ENCODE assay signal across 11 cellular contexts in the genomic region with DNA sequence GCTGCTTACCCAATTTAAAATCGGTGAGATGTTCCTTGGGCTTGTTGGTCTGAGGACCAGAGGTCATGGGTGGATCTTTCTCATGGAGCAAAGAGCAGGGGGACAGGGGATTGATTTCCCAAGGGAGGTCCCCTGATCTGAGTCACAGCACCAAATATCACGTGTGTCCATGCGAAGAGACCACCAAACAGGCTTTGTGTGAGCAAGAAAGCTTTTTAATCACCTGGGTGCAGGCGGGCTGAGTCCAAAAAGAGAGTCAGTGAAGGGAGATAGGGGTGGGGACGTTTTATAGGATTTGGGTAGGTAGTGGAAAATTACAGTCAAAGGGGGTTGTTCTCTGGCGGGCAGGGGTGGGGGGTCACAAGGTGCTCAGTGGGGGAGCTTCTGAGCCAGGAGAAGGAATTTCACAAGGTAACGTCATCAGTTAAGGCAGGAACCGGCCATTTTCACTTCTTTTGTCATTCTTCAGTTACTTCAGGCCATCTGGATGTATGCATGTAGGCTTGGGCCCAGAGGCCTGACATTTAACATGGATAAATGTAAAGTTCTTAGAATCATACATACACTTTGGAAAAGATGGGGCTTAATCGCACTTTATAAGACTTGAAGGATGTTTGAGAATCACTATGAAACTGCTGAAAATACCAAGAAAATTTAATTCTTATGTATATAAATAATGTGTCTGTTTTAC. TPM values are rescaled to one million over a fixed set of nuclear protein-coding genes. Genes with fewer than 3 reads are reported as not detected.
DNase-seq lines count a peak whose midpoint lies in the region; FAIRE-seq and TF ChIP-seq lines count a peak whose summit lies in the region.
"Not testable (repeated sequence)": the region's sequence is repeated elsewhere in the genome, so short reads cannot be mapped to it uniquely, and the experiment has no call there.
"Had no signal": no experiment of that assay in that cellular context is flagged by ENCODE, and none has a peak within 500 bp of the region (broad histone marks: within the 10 kb centered on the region; RNA-seq: fewer than 3 reads in every experiment).

No MANE protein-coding gene starts in this region.

- peak overlapping the region; percentile 90; the same call in 1 of the 2 replicates for H2AK5ac ChIP-seq in H1 (ENCODE audit: low read depth, low read length)

- POLR2A ChIA-PET in H1 (lab: Charles Lee; ENCODE audit: partially characterized antibody) = interaction anchor here (0.8 to 5.8 kb wide), 13 partner anchors 9 to 658 kb away, joined by 3 to 37 read pairs (median 4); a partner anchor contains a TSS

- H4K5ac ChIP-seq in H1 (ENCODE audit: insufficient read length, low read depth, low read length) = peak overlapping the region; percentile 97

- CTCF ChIA-PET in H1 (lab: Charles Lee; ENCODE audit: partially characterized antibody) = not testable (repeated sequence)

- H3K4ac ChIP-seq in H1 (replicated peaks; ENCODE audit: insufficient read length, low read depth, low read length) = not testable (repeated sequence)

- not testable (repeated sequence) for TF ChIP-seq CTCF in H1 (IDR thresholded peaks at IDR 0.05; ENCODE audit: control extremely low read depth in 1 of 3, insufficient read depth in 1 of 3, low read depth in 1 of 3, low read length in 3 of 3)

- TF ChIP-seq RAD21 in H1 (IDR thresholded peaks at IDR 0.05 in 1 of 2, conservative IDR thresholded peaks at IDR 0.05 in 1 of 2; ENCODE audit: low read depth in 2 of 2, low read length in 2 of 2) = not testable (repeated sequence)

- not testable (repeated sequence) for H4K20me1 ChIP-seq in H1 (replicated peaks in 1 of 2; ENCODE audit: control insufficient read depth in 1 of 2, insufficient read depth in 2 of 2, low read length in 2 of 2)

- not testable (repeated sequence) for TF ChIP-seq EP300 in H1 (IDR thresholded peaks at IDR 0.05; ENCODE audit: borderline replicate concordance in 1 of 2, low read depth in 2 of 2, low read length in 2 of 2)

- not testable (repeated sequence) for H4K91ac ChIP-seq in H1 (replicated peaks; ENCODE audit: insufficient read length, low read length)

- not testable (repeated sequence) for H3K9me3 ChIP-seq in HUES6 (ENCODE audit: control insufficient read depth, insufficient read depth, low read depth, low read length); H1 (ENCODE audit: insufficient read depth in 2 of 2, low read depth in 1 of 2, low read length in 1 of 2); iPS-18c (ENCODE audit: control insufficient read depth, insufficient read depth, low read length)

- not testable (repeated sequence) for H3K27me3 ChIP-seq in H7 (ENCODE audit: control insufficient read depth, insufficient read depth, low read length); HUES6 (ENCODE audit: control insufficient read depth, insufficient read depth, low read length); H1 (replicated peaks in 1 of 4; ENCODE audit: control insufficient read depth in 3 of 4, extremely low read depth in 1 of 4, insufficient read depth in 3 of 4, low read length in 3 of 4)

- H3K79me1 ChIP-seq in H1 (ENCODE audit: low read depth, low read length) = not testable (repeated sequence)

- H2BK5ac ChIP-seq in H1 (ENCODE audit: low read depth, low read length) = peak overlapping the region; percentile 96

- H3K27ac ChIP-seq in HUES6 (ENCODE audit: low read depth, low read length) = peak overlapping the region; percentile 92
- peak overlapping the region; percentile 93 for H3K27ac ChIP-seq in H1 (ENCODE audit: low read depth, low read length)

- H4K8ac ChIP-seq in H1 (ENCODE audit: extremely low read depth, insufficient read depth, low read length) = not testable (repeated sequence)

- H3K23me2 ChIP-seq in H1 (ENCODE audit: low read depth, low read length) = not testable (repeated sequence)

- not testable (repeated sequence) for H2BK15ac ChIP-seq in H1 (ENCODE audit: low read length)

- WGBS in H1 (ENCODE audit: extremely low coverage in 1 of 2, insufficient coverage in 1 of 2, insufficient read length in 1 of 2, insufficient replicate concordance in 2 of 2, low coverage in 1 of 2, low lambda C conversion rate in 2 of 2, missing lambda C conversion rate in 1 of 2), 2 experiments = 19% methylated on average over 7 of the region's 9 CpGs; no CpG with 5 or more reads in 1 of the 2 experiments

- H3K9ac ChIP-seq in HUES6 (ENCODE audit: low read length) (peak overlapping the region; percentile 96), H1 (replicated peaks in 1 of 4; ENCODE audit: extremely low read depth in 1 of 4, low read depth in 3 of 4, low read length in 3 of 4) (peak overlapping the region; percentile 71 to 92 (median 82))

- H3K4me2 ChIP-seq in H1 (ENCODE audit: insufficient read depth in 1 of 2, low read depth in 2 of 2, low read length in 2 of 2) = peak overlapping the region; percentile 65 to 95

- DNase-seq in H7; H1 (ENCODE audit: low read depth in 1 of 2, low spot score in 2 of 2): not testable (repeated sequence)

- peak overlapping the region; percentile 83; the same call in 1 of the 2 replicates for H3K18ac ChIP-seq in H1 (ENCODE audit: extremely low read depth, low read length)

- peak overlapping the region; percentile 66; the same call in 1 of the 2 replicates for H2BK20ac ChIP-seq in H1 (ENCODE audit: low read length)

- TF ChIP-seq POLR2A in H1 (IDR thresholded peaks at IDR 0.05; ENCODE audit: control extremely low read depth in 1 of 2, low read depth in 2 of 2, low read length in 2 of 2) = peak; percentile 81 to 99

- peak; percentile 66 for FAIRE-seq in H1 (lab: Jason Lieb, UNC)

- H3K23ac ChIP-seq in H1 (ENCODE audit: insufficient read length) = not testable (repeated sequence)

- not testable (repeated sequence) for H3K56ac ChIP-seq in H1 (replicated peaks; ENCODE audit: insufficient read length, low read depth, low read length)

- H3K14ac ChIP-seq in H1 (ENCODE audit: insufficient read length) = not testable (repeated sequence)

- H2AFZ ChIP-seq in H1 (ENCODE audit: low read length) = not testable (repeated sequence)

- peak overlapping the region; percentile 82 for H2BK12ac ChIP-seq in H1 (ENCODE audit: low read depth, low read length)

- peaks cover 4 to 43% of the 10 kb centered on the region in 2 experiments; a peak in 3 of 4 replicates for H3K79me2 ChIP-seq in H1 (ENCODE audit: control insufficient read depth in 1 of 2, insufficient read depth in 2 of 2, low read length in 2 of 2)

- H3K36me3 ChIP-seq in H7 (replicated peaks; ENCODE audit: control insufficient read depth, insufficient read depth, low read length) = not testable (repeated sequence)
- H3K36me3 ChIP-seq in HUES6 (ENCODE audit: control insufficient read depth, insufficient read depth, low read length) = peaks cover 38% of the 10 kb centered on the region
- H3K36me3 ChIP-seq in H1 (ENCODE audit: control insufficient read depth in 2 of 4, insufficient read depth in 4 of 4, low read length in 3 of 4) = peaks cover 2 to 33% (median 18%) of the 10 kb centered on the region in 4 experiments; a peak in 5 of 8 replicates

- peaks cover 47% of the 10 kb centered on the region for H3K4me1 ChIP-seq in HUES6 (ENCODE audit: control insufficient read depth, insufficient read depth, low read length)
- H3K4me1 ChIP-seq in H1 (replicated peaks in 1 of 4; ENCODE audit: control insufficient read depth in 3 of 4, insufficient read depth in 4 of 4, low read length in 3 of 4) = peaks cover 7 to 26% (median 22%) of the 10 kb centered on the region in 4 experiments; a peak in 6 of 7 replicates

- H3K4me3 ChIP-seq in H7 (ENCODE audit: insufficient read depth, low read depth, low read length) = peak overlapping the region; percentile 55
- peak overlapping the region; percentile 76 for H3K4me3 ChIP-seq in HUES6 (ENCODE audit: low read depth, low read length)
- H3K4me3 ChIP-seq in H1 (ENCODE audit: extremely low read depth in 1 of 4, insufficient read depth in 2 of 4, low read depth in 3 of 4, low read length in 4 of 4) = peak overlapping the region; percentile 68 to 95 (median 80)
- peak overlapping the region; percentile 24 for H3K4me3 ChIP-seq in iPS-11a (ENCODE audit: low read depth, low read length)
- peak overlapping the region; percentile 38 for H3K4me3 ChIP-seq in iPS-18c (ENCODE audit: insufficient read depth, low read depth, low read length)

- H2BK120ac ChIP-seq in H1 (replicated peaks; ENCODE audit: low read depth, low read length) = not testable (repeated sequence)

RNA-seq across cellular contexts. Expression of a gene that starts 18.8 kb away (rescaled TPM):
- 0.28 and 0.30 TPM in 2 replicates for total RNA-seq in H7 (2014; rRNA removed; shearing (Covaris generic))
- total RNA-seq in H1 (2021; fragmentation: NEBNext Ultra II Directional; extraction: Animal tissue kit (Norgen Biotek cat#: 25700)) = 0.54 and 0.99 TPM in 2 replicates
- 0.27 and 0.55 TPM in 2 replicates for polyA plus RNA-seq in H1 (2011; rRNA removed)
- 0.58 TPM for polyA plus RNA-seq in H1 (2011; cell fraction: cytosol; rRNA removed)
- 1.1 TPM for polyA plus RNA-seq in H1 (2011; cell fraction: nucleus; rRNA removed)
- 0.25 to 0.98 TPM (median 0.59 TPM) in 4 replicates for polyA plus RNA-seq in H1 (2012, experiment 1 of 2)
- not detected for polyA plus RNA-seq in H1 (2012, experiment 2 of 2)
- 0.95 TPM for polyA plus RNA-seq in H1 (2013, experiment 1 of 2)
- 0.94 TPM for polyA plus RNA-seq in H1 (2013, experiment 2 of 2)
- 0.63 and 0.91 TPM in 2 replicates for polyA minus RNA-seq in H1 (2011; rRNA and poly(A)+ RNA removed)
- polyA minus RNA-seq in H1 (2011; cell fraction: cytosol; rRNA and poly(A)+ RNA removed) = not detected
- polyA minus RNA-seq in H1 (2011; cell fraction: nucleus; rRNA and poly(A)+ RNA removed) = 0.80 TPM
- total RNA-seq: A172; CD4-positive, alpha-beta memory T cell; Daoy; H4 had no signal
- polyA plus RNA-seq: BJ; CD4-positive, alpha-beta memory T cell had no signal

RNA-seq across cellular contexts. Expression of a gene that starts 19.9 kb away (rescaled TPM):
- 11.8 and 16.3 TPM in 2 replicates for total RNA-seq in H7 (2014; rRNA removed; shearing (Covaris generic))
- 20.1 and 20.9 TPM in 2 replicates for total RNA-seq in H1 (2021; fragmentation: NEBNext Ultra II Directional; extraction: Animal tissue kit (Norgen Biotek cat#: 25700))
- 7.5 and 12.0 TPM in 2 replicates for polyA plus RNA-seq in H1 (2011; rRNA removed)
- 13.2 TPM for polyA plus RNA-seq in H1 (2011; cell fraction: cytosol; rRNA removed)
- 9.8 TPM for polyA plus RNA-seq in H1 (2011; cell fraction: nucleus; rRNA removed)
- polyA plus RNA-seq in H1 (2012, experiment 1 of 2) = 21.0 to 30.7 TPM (median 21.7 TPM) in 4 replicates
- polyA plus RNA-seq in H1 (2012, experiment 2 of 2) = 2.5 TPM
- polyA plus RNA-seq in H1 (2013, experiment 1 of 2) = 16.9 TPM
- polyA plus RNA-seq in H1 (2013, experiment 2 of 2) = 15.6 TPM
- 11.2 and 18.7 TPM in 2 replicates for polyA minus RNA-seq in H1 (2011; rRNA and poly(A)+ RNA removed)
- 7.1 TPM for polyA minus RNA-seq in H1 (2011; cell fraction: cytosol; rRNA and poly(A)+ RNA removed)
- 5.7 TPM for polyA minus RNA-seq in H1 (2011; cell fraction: nucleus; rRNA and poly(A)+ RNA removed)
- total RNA-seq: A172, A673, Daoy had no signal
- polyA plus RNA-seq: BJ; CD4-positive, alpha-beta memory T cell had no signal

RNA-seq across cellular contexts. Expression of a gene that starts 55.8 kb away (rescaled TPM):
- total RNA-seq in H7 (2014; rRNA removed; shearing (Covaris generic)) = 2.9 and 3.3 TPM in 2 replicates
- 1.0 and 1.4 TPM in 2 replicates for total RNA-seq in H1 (2021; fragmentation: NEBNext Ultra II Directional; extraction: Animal tissue kit (Norgen Biotek cat#: 25700))
- 0.65 and 0.82 TPM in 2 replicates for polyA plus RNA-seq in H1 (2011; rRNA removed)
- 1.5 TPM for polyA plus RNA-seq in H1 (2011; cell fraction: cytosol; rRNA removed)
- 1.1 TPM for polyA plus RNA-seq in H1 (2011; cell fraction: nucleus; rRNA removed)
- 0.52 to 0.94 TPM (median 0.69 TPM) in 4 replicates for polyA plus RNA-seq in H1 (2012, experiment 1 of 2)
- not detected for polyA plus RNA-seq in H1 (2012, experiment 2 of 2)
- polyA plus RNA-seq in H1 (2013, experiment 1 of 2) = 0.81 TPM
- polyA plus RNA-seq in H1 (2013, experiment 2 of 2) = 0.59 TPM
- polyA minus RNA-seq in H1 (2011; rRNA and poly(A)+ RNA removed) = 0.37 and 0.79 TPM in 2 replicates
- 1.1 TPM for polyA minus RNA-seq in H1 (2011; cell fraction: cytosol; rRNA and poly(A)+ RNA removed)
- polyA minus RNA-seq in H1 (2011; cell fraction: nucleus; rRNA and poly(A)+ RNA removed) = 1.9 TPM

Comparison
In these comparisons a context has a peak if more than half of its experiments do, and no peak if none do; other contexts are left out.
1. H3K4me3 ChIP-seq: peak in every context shown above with its lines; median percentile 80 in H1; 76 in HUES6; 55 in H7; 38 in iPS-18c; 24 in iPS-11a.